8 cellular contexts compared by ENCODE assay signal in the genomic region with DNA sequence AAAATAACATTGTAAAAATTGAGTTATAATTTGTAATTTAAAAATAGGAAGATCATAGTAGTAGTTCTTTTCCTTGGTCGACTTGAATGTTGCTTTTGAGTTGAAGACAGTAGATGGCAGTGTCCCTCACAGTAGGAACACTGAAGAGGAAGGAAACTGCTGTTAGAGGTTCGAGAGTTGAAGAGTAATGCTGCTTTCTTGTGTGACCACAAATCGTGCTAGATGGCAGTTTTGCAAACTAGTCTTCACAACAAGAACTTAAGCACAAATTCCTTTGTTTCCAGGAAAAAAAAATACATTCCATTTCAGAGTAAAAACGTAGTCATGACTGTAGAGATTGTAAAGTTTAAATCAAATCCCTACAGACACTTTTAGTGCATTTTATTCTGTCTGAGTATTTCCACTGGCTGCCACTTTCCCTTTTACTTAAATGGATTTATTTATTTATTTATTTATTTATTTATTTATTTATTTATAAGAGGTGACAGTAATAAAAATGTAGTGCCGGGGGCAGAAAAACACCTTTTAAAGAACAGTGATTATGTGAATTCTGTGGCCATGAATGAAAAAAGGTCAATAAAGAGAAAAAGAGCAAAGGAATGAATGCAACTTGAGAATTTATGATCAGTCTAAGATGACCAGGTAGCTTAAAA. TPM values are rescaled to one million over a fixed set of nuclear protein-coding genes. Genes with fewer than 3 reads are reported as not detected.
DNase-seq lines count a peak whose midpoint lies in the region; ATAC-seq and TF ChIP-seq lines count a peak whose summit lies in the region.

No MANE protein-coding gene starts in this region.

- H3K36me3 Mint-ChIP-seq in progenitor cell of endocrine pancreas (ENCODE audit: insufficient read depth) = peaks cover 23% of the 10 kb centered on the region

- H3K4me3 Mint-ChIP-seq in progenitor cell of endocrine pancreas (ENCODE audit: low read depth) = no peak overlapping the region

- TF ChIP-seq EP300 in gastroesophageal sphincter (IDR thresholded peaks at IDR 0.05) = no peak

- H3K4me3 ChIP-seq in ACC112 (ENCODE audit: low read depth, low read length) = no peak overlapping the region
- H3K4me3 ChIP-seq in WERI-Rb-1 (ENCODE audit: low read depth, low read length) = no peak overlapping the region
- H3K4me3 ChIP-seq in gastroesophageal sphincter = no peak overlapping the region

- H3K79me2 ChIP-seq in ACC112 (ENCODE audit: control insufficient read depth, insufficient read depth, low read length, unreplicated experiment) = peaks cover 12% of the 10 kb centered on the region

- H3K4me1 ChIP-seq in ACC112 (ENCODE audit: control insufficient read depth, insufficient read depth, low read length, unreplicated experiment) (peaks cover 15% of the 10 kb centered on the region), gastroesophageal sphincter (peaks cover 0 to 24% (median 2%) of the 10 kb centered on the region in 3 donors)

- H3K27ac ChIP-seq in ACC112 (ENCODE audit: low read depth, low read length) = peak overlapping the region; percentile 36; the same call in 1 of the 2 replicates
- H3K27ac ChIP-seq in WERI-Rb-1 = peak overlapping the region; percentile 69
- H3K27ac ChIP-seq in gastroesophageal sphincter = peak overlapping the region in 2 of 4 donors; percentile 12 to 33

- no peaks in the 10 kb centered on the region for H3K9me3 Mint-ChIP-seq in progenitor cell of endocrine pancreas (ENCODE audit: low read depth)

- H3K4me1 Mint-ChIP-seq in progenitor cell of endocrine pancreas (ENCODE audit: low read depth) = peaks cover 1% of the 10 kb centered on the region

- H2AFZ ChIP-seq in ACC112 (ENCODE audit: low read length, unreplicated experiment) = no peak overlapping the region

- DNase-seq in GM04503 (ENCODE audit: low read depth) = peak; percentile 97
- DNase-seq in NCI-H146 (lab: John Stamatoyannopoulos, UW) = peak; percentile 27
- peak; percentile 11 for DNase-seq in WERI-Rb-1
- DNase-seq in progenitor cell of endocrine pancreas (ENCODE audit: low spot score, unreplicated experiment) = no peak
- no peak for DNase-seq in NCI-H2029 (lab: John Stamatoyannopoulos, UW)

- peaks cover 10% of the 10 kb centered on the region for H3K36me3 ChIP-seq in ACC112 (ENCODE audit: insufficient read depth, low read length)
- peaks cover 79% of the 10 kb centered on the region for H3K36me3 ChIP-seq in WERI-Rb-1
- peaks cover 0 to 68% of the 10 kb centered on the region in 2 donors for H3K36me3 ChIP-seq in gastroesophageal sphincter

- H3K27ac Mint-ChIP-seq in progenitor cell of endocrine pancreas = peak overlapping the region; percentile 21

- H3K9me3 ChIP-seq in WERI-Rb-1 (ENCODE audit: severe bottlenecking) (no peaks in the 10 kb centered on the region), gastroesophageal sphincter (no peaks in the 10 kb centered on the region)

- ATAC-seq in gastroesophageal sphincter = peak; percentile 60
- ATAC-seq in HG02973 (IDR thresholded peaks at IDR 0.05; ENCODE audit: unreplicated experiment) = no peak

- TF ChIP-seq CTCF in WERI-Rb-1 (IDR thresholded peaks at IDR 0.05; ENCODE audit: low read depth, low read length) (peak; percentile 66), gastroesophageal sphincter (IDR thresholded peaks at IDR 0.05) (peak; percentile 43 to 63 (median 60)), progenitor cell of endocrine pancreas (IDR thresholded peaks at IDR 0.05; ENCODE audit: unreplicated experiment) (peak; percentile 57)

- no peak for TF ChIP-seq POLR2A in gastroesophageal sphincter (IDR thresholded peaks at IDR 0.05)

- no peaks in the 10 kb centered on the region for H3K27me3 Mint-ChIP-seq in progenitor cell of endocrine pancreas

- no peaks in the 10 kb centered on the region for H3K27me3 ChIP-seq in ACC112 (ENCODE audit: insufficient read depth, low read length)
- no peaks in the 10 kb centered on the region for H3K27me3 ChIP-seq in WERI-Rb-1 (ENCODE audit: insufficient read depth, low read depth, severe bottlenecking)
- no peaks in the 10 kb centered on the region for H3K27me3 ChIP-seq in gastroesophageal sphincter

- 23 to 25% methylated on average over 5 of the region's 5 CpGs for WGBS in gastroesophageal sphincter (ENCODE audit: low coverage in 1 of 2), 2 donors

RNA-seq across cellular contexts. Expression of gene SPECC1L, which starts 54.6 kb away (rescaled TPM):
- total RNA-seq in gastroesophageal sphincter (100 to 1,000 TPM in 2 of 4 donors, 10 to 100 TPM in 2; 62.3 to 110 (median 92.5) TPM), progenitor cell of endocrine pancreas (87.7 and 96.9 TPM in 2 replicates)

Comparison
In these comparisons a context has a peak if more than half of its experiments do, and no peak if none do; other contexts are left out.
1. DNase-seq: peak in GM04503 (single experiment), NCI-H146 (single experiment) and WERI-Rb-1 (single experiment); none in progenitor cell of endocrine pancreas (single experiment) and NCI-H2029 (single experiment).
2. Peak in every context shown above with its lines, with median percentiles within 50 percentile points of each other: CTCF ChIP-seq.